In the genomic region with DNA sequence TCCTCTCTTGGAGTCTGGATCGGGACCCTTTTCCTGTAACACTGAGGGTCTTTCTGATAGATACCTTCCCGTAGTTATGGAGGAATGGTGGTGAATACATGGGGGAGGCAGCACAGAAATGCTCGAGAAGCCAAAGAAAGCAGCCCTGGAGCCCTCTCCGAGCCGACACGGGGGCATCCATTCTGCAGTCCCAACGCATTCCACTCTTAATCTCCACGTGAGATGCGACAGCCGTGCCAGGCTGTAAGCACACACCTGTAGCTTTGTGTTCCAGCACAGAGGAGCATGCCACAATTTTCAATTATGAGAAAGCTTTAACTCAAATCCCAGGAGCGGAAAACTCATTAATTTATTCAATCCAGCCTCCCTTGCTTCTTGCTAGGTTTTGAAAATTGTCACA, we compare ENCODE assay signal across 29 cellular contexts. TPM values are rescaled to one million over a fixed set of nuclear protein-coding genes. Genes with fewer than 3 reads are reported as not detected.
A peak's percentile ranks its signal among the peaks of the same experiment; 100 is the strongest.
DNase-seq lines count a peak whose midpoint lies in the region; ATAC-seq and TF ChIP-seq lines count a peak whose summit lies in the region.
"Had no signal": no experiment of that assay in that cellular context is flagged by ENCODE, and none has a peak within 500 bp of the region (broad histone marks: within the 10 kb centered on the region; RNA-seq: fewer than 3 reads in every experiment).

No MANE protein-coding gene starts in this region.

- no peak overlapping the region for H3K4me2 ChIP-seq in GM23338

- POLR2A ChIA-PET in A673 (lab: Charles Lee; ENCODE audit: low non-redundant PET) (no interaction called here), Panc1 (lab: Charles Lee) (no interaction called here), HEK293T (lab: Yijun Ruan, JAX) (no interaction called here)

- no peaks in the 10 kb centered on the region for H3F3A ChIP-seq in GM23338 (replicated peaks; ENCODE audit: low read depth)

- H3K4me1 Mint-ChIP-seq in GM23338 (peaks cover 18% of the 10 kb centered on the region), nephron (peaks cover 47% of the 10 kb centered on the region)
- H3K4me1 Mint-ChIP-seq: activated CD4-positive, alpha-beta T cell treated with anti-CD3 and anti-CD28 coated beads for 36 hours; immature natural killer cell had no signal

- H3K27me3 Mint-ChIP-seq in GM23338 (ENCODE audit: insufficient read depth, low read depth, poor library complexity) (peaks cover 2% of the 10 kb centered on the region), nephron (ENCODE audit: low read depth) (no peaks in the 10 kb centered on the region)

- TF ChIP-seq CTCF in A673 (conservative IDR thresholded peaks at IDR 0.05; ENCODE audit: low read depth, low read length) = no peak
- TF ChIP-seq CTCF in GM23338 (conservative IDR thresholded peaks at IDR 0.05; ENCODE audit: low read depth in 2 of 2) = no peak
- TF ChIP-seq CTCF in Panc1 (IDR thresholded peaks at IDR 0.05) = no peak
- TF ChIP-seq CTCF in nephron (IDR thresholded peaks at IDR 0.05; ENCODE audit: unreplicated experiment in 3 of 3) = no peak
- TF ChIP-seq CTCF in GM10266 (IDR thresholded peaks at IDR 0.05; ENCODE audit: control insufficient read depth, insufficient read depth, low read depth, missing control alignments) = no peak

- H3K9me3 ChIP-seq in A673 (ENCODE audit: low read depth, low read length, poor library complexity, severe bottlenecking) = no peaks in the 10 kb centered on the region
- H3K9me3 ChIP-seq in Panc1 (ENCODE audit: control insufficient read depth, insufficient read depth, low read depth, low read length) = no peaks in the 10 kb centered on the region
- H3K9me3 ChIP-seq: Caco-2, ovary, upper lobe of left lung had no signal

- DNase-seq in A673 (ENCODE audit: low spot score) (no peak), GM23338 (ENCODE audit: low spot score) (no peak), Panc1 (ENCODE audit: low read depth, low spot score) (no peak), inferior parietal cortex (ENCODE audit: extremely low spot score) (no peak), GM10266 (ENCODE audit: extremely low spot score) (no peak), HEK293T (ENCODE audit: extremely low spot score) (no peak)
- DNase-seq: ACHN; activated CD4-positive, alpha-beta T cell treated with anti-CD3 and anti-CD28 coated beads for 36 hours; activated CD8-positive, alpha-beta memory T cell treated with anti-CD3 and anti-CD28 coated beads for 24 hours; activated effector memory CD4-positive, alpha-beta T cell treated with Interleukin-2 at 50 U/mL for 16 hours; Caco-2; GDM1; immature natural killer cell; mesendoderm; naive thymus-derived CD4-positive, alpha-beta T cell; NCI-H1048; NCI-H446; PC-3; right cardiac atrium; Right ventricle myocardium superior; stimulated activated CD4-positive, alpha-beta T cell treated with anti-CD3 and anti-CD28 coated beads, Interleukin-4, amount 100 ng/mL, for 24 hours; substantia nigra; upper lobe of left lung had no signal

- CTCF ChIA-PET in A673 (lab: Charles Lee) = no interaction called here
- CTCF ChIA-PET in Panc1 (lab: Charles Lee) = no interaction called here
- CTCF ChIA-PET in HEK293T (lab: Yijun Ruan, JAX) = no interaction called here

- in situ Hi-C loops in Panc1 (cut with HindIII; ENCODE audit: low pct_unique_long_range_greater_than_20kb, low sequenced_read_pairs) = no loop called here

- no peaks in the 10 kb centered on the region for H3K79me2 ChIP-seq in GM23338 (replicated peaks; ENCODE audit: insufficient read depth)

- H4K20me1 ChIP-seq in GM23338 (replicated peaks; ENCODE audit: insufficient read depth) = no peaks in the 10 kb centered on the region

- H3K36me3 Mint-ChIP-seq in GM23338 (ENCODE audit: low read depth) = no peaks in the 10 kb centered on the region; the same call in 2 of the 3 replicates
- no peaks in the 10 kb centered on the region for H3K36me3 Mint-ChIP-seq in nephron (ENCODE audit: low read depth)
- H3K36me3 Mint-ChIP-seq: immature natural killer cell; naive thymus-derived CD4-positive, alpha-beta T cell; stimulated activated effector memory CD8-positive, alpha-beta T cell treated with anti-CD3 and anti-CD28 coated beads, Interleukin-12 subunit alpha, Interleukin-12 subunit beta, amount 100 ng/mL, for 72 hours had no signal

- intact Hi-C loops in A673 (cut with micrococcal nuclease; ENCODE audit: unreplicated experiment) (no loop called here), Panc1 (cut with micrococcal nuclease; ENCODE audit: unreplicated experiment) (no loop called here)

- H3K4me3 Mint-ChIP-seq in GM23338 = no peak overlapping the region
- H3K4me3 Mint-ChIP-seq in nephron = no peak overlapping the region
- H3K4me3 Mint-ChIP-seq: activated CD4-positive, alpha-beta T cell treated with anti-CD3 and anti-CD28 coated beads for 36 hours; immature natural killer cell; naive thymus-derived CD4-positive, alpha-beta T cell; stimulated activated effector memory CD8-positive, alpha-beta T cell treated with anti-CD3 and anti-CD28 coated beads, Interleukin-12 subunit alpha, Interleukin-12 subunit beta, amount 100 ng/mL, for 72 hours had no signal

- BruUV-seq in A673 (replicated peaks; lab: Mats Ljungman, UMichigan) (no TSS peak), Panc1 (replicated peaks; lab: Mats Ljungman, UMichigan) (no TSS peak)

- H3K9me2 ChIP-seq in GM23338 (ENCODE audit: insufficient read depth) = no peaks in the 10 kb centered on the region; the same call in 1 of the 2 replicates

- H3K27ac Mint-ChIP-seq in GM23338 = no peak overlapping the region
- peak overlapping the region in 2 of 3 experiments; percentile 61 to 67 for H3K27ac Mint-ChIP-seq in nephron
- H3K27ac Mint-ChIP-seq: activated CD4-positive, alpha-beta T cell treated with anti-CD3 and anti-CD28 coated beads for 36 hours; immature natural killer cell; naive thymus-derived CD4-positive, alpha-beta T cell; stimulated activated effector memory CD8-positive, alpha-beta T cell treated with anti-CD3 and anti-CD28 coated beads, Interleukin-12 subunit alpha, Interleukin-12 subunit beta, amount 100 ng/mL, for 72 hours had no signal

- peaks cover 41% of the 10 kb centered on the region for H3K4me1 ChIP-seq in A673 (ENCODE audit: insufficient read depth, low read length, poor library complexity, severe bottlenecking)
- H3K4me1 ChIP-seq in GM23338 (ENCODE audit: insufficient read depth) = peaks cover 11% of the 10 kb centered on the region
- peaks cover 32% of the 10 kb centered on the region for H3K4me1 ChIP-seq in Panc1 (ENCODE audit: control insufficient read depth, insufficient read depth, low read length)
- H3K4me1 ChIP-seq: Caco-2 had no signal

- no peak for ATAC-seq in GM23338
- no peak for ATAC-seq in Panc1
- ATAC-seq in GM18909 (IDR thresholded peaks at IDR 0.05; ENCODE audit: poor library complexity, unreplicated experiment) = no peak
- ATAC-seq: activated CD4-positive, alpha-beta T cell treated with anti-CD3 and anti-CD28 coated beads for 36 hours; left lobe of liver; naive thymus-derived CD4-positive, alpha-beta T cell; PC-3; right cardiac atrium; stimulated activated effector memory CD8-positive, alpha-beta T cell treated with anti-CD3 and anti-CD28 coated beads, Interleukin-12 subunit alpha, Interleukin-12 subunit beta, amount 100 ng/mL, for 72 hours had no signal

- H3K4me3 ChIP-seq in A673 (ENCODE audit: low read depth, low read length, poor library complexity, severe bottlenecking) = no peak overlapping the region
- H3K4me3 ChIP-seq in GM23338 = no peak overlapping the region
- no peak overlapping the region for H3K4me3 ChIP-seq in Panc1 (ENCODE audit: low read depth in 2 of 2, low read length in 2 of 2)
- H3K4me3 ChIP-seq: ovary, upper lobe of left lung had no signal

- H3K9me3 Mint-ChIP-seq in GM23338 = no peaks in the 10 kb centered on the region; the same call in 2 of the 3 replicates
- no peaks in the 10 kb centered on the region for H3K9me3 Mint-ChIP-seq in nephron
- H3K9me3 Mint-ChIP-seq: immature natural killer cell; naive thymus-derived CD4-positive, alpha-beta T cell; stimulated activated effector memory CD8-positive, alpha-beta T cell treated with anti-CD3 and anti-CD28 coated beads, Interleukin-12 subunit alpha, Interleukin-12 subunit beta, amount 100 ng/mL, for 72 hours had no signal

- no peaks in the 10 kb centered on the region for H3K36me3 ChIP-seq in A673 (ENCODE audit: insufficient read depth, low read length, poor library complexity, severe bottlenecking)
- no peaks in the 10 kb centered on the region for H3K36me3 ChIP-seq in GM23338 (ENCODE audit: insufficient read depth)
- no peaks in the 10 kb centered on the region for H3K36me3 ChIP-seq in Panc1 (ENCODE audit: control insufficient read depth, insufficient read depth, low read length)
- H3K36me3 ChIP-seq: ovary, upper lobe of left lung had no signal

- H3K27me3 ChIP-seq in A673 (replicated peaks; ENCODE audit: insufficient read depth, low read depth, low read length, poor library complexity) (no peaks in the 10 kb centered on the region), GM23338 (ENCODE audit: insufficient read depth) (no peaks in the 10 kb centered on the region), Panc1 (ENCODE audit: control insufficient read depth, insufficient read depth, low read length) (no peaks in the 10 kb centered on the region)
- H3K27me3 ChIP-seq: ovary, upper lobe of left lung had no signal

- peak overlapping the region; percentile 44 for H2AFZ ChIP-seq in GM23338

- peak overlapping the region; percentile 45 for H3K27ac ChIP-seq in A673 (ENCODE audit: low read depth, low read length, poor library complexity, severe bottlenecking)
- no peak overlapping the region for H3K27ac ChIP-seq in GM23338 (ENCODE audit: low read depth)
- peak overlapping the region; percentile 60 for H3K27ac ChIP-seq in Panc1 (ENCODE audit: low read length)
- H3K27ac ChIP-seq: HL-60, upper lobe of left lung had no signal

TF ChIP-seq in GM23338, 12 proteins besides CTCF, POLR2A, EP300 and RAD21 (continues in another document):
- TF ChIP-seq NANOG (IDR thresholded peaks at IDR 0.05; ENCODE audit: borderline replicate concordance) (no peak), EZH2phosphoT487 (IDR thresholded peaks at IDR 0.05; ENCODE audit: unreplicated experiment) (no peak)

TF ChIP-seq in HEK293T, 16 proteins besides CTCF, POLR2A, EP300 and RAD21:
- TF ChIP-seq L3MBTL2 (conservative IDR thresholded peaks at IDR 0.05) = no peak
- TF ChIP-seq ARNT (IDR thresholded peaks at IDR 0.05) = no peak
- TF ChIP-seq TARDBP (IDR thresholded peaks at IDR 0.05) = no peak

RNA-seq across cellular contexts. Expression of gene CHST15, which starts 55.7 kb away (rescaled TPM):
- total RNA-seq in A673 (2021) (1.7 and 2.7 TPM in 2 replicates), Panc1 (2021; ENCODE audit: unreplicated experiment) (33.2 TPM)
- total RNA-seq in GM23338 (2014; rRNA removed; shearing (Covaris generic)) = 10.9 and 11.2 TPM in 2 replicates
- 2.6 and 2.7 TPM in 2 replicates for polyA plus RNA-seq in GM23338 (2016; fragmentation: Nextera tagmentation; extraction: Ambion mirVana)
- polyA plus RNA-seq in Panc1 (2012; ENCODE audit: insufficient read length) = 22.3 TPM
